In genomic region chr10:110637558-110638053, GRCh38 we compare ENCODE assay signal across 1 cellular context.
TF ChIP-seq lines count a peak whose summit lies in the region.

No MANE protein-coding gene starts in this region.

TF ChIP-seq in HEK293, 187 proteins besides CTCF, POLR2A, EP300 and RAD21 (continued from another document):
- TF ChIP-seq ZFP69B (tag by site-specific recombination; IDR thresholded peaks at IDR 0.05) (peak; percentile 50; the same call in 1 of the 2 replicates), TSHZ1 (tag by site-specific recombination; IDR thresholded peaks at IDR 0.05; ENCODE audit: borderline replicate concordance) (0 out of 2 replicates have a peak, but pooled peaks have one; percentile 4), HOXD13 (CRISPR knock-in tag; IDR thresholded peaks at IDR 0.05; ENCODE audit: borderline replicate concordance) (no peak), ZBTB20 (tag by site-specific recombination; IDR thresholded peaks at IDR 0.05) (peak; percentile 96), ZBTB44 (tag by site-specific recombination; IDR thresholded peaks at IDR 0.05) (peak; percentile 9; the same call in 1 of the 2 replicates), ZNF473 (tag by site-specific recombination; IDR thresholded peaks at IDR 0.05) (no peak)
